In the genomic region with DNA sequence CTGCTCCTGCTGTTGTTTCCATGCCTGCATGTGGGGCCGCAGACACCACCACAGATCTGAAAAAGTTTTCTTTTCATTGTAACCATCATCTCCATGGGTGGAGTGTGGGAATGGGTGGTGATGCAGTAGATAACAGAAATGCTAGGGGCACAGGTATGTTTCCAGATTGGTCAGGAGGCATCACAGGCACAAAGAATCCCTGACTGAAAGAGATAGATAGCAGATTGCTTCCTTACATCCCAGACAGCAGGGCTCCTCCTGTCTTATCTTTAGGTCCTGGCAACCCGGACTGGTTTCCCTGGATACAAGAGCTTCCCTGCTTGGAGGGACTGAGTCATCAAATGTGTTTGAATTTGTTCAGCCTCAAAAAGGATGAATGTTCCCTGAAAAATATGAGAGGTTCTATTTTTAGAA, we compare ENCODE assay signal across 13 cellular contexts.
A peak's percentile ranks its signal among the peaks of the same experiment; 100 is the strongest.
DNase-seq lines count a peak whose midpoint lies in the region; TF ChIP-seq lines count a peak whose summit lies in the region.
"Had no signal": no experiment of that assay in that cellular context is flagged by ENCODE, and none has a peak within 500 bp of the region (broad histone marks: within the 10 kb centered on the region; RNA-seq: fewer than 3 reads in every experiment).

No MANE protein-coding gene starts in this region.

- H3K27me3 Mint-ChIP-seq in endodermal cell (ENCODE audit: insufficient read depth): peaks cover 4% of the 10 kb centered on the region

- WGBS in endodermal cell (ENCODE audit: insufficient coverage in 1 of 2, insufficient read length in 1 of 2), 2 experiments: 50% methylated on average over 2 of the region's 2 CpGs; no CpG with 5 or more reads in 1 of the 2 experiments

- no peak overlapping the region for H3K4me3 Mint-ChIP-seq in endodermal cell

- no peaks in the 10 kb centered on the region for H3K9me3 Mint-ChIP-seq in endodermal cell

- H3K27ac Mint-ChIP-seq in endodermal cell: no peak overlapping the region

- no peak overlapping the region for H3K9ac ChIP-seq in endodermal cell (ENCODE audit: extremely low read depth, low read length, poor library complexity, severe bottlenecking)

- peaks cover 15% of the 10 kb centered on the region for H3K4me1 Mint-ChIP-seq in endodermal cell

- H3K27me3 ChIP-seq in endodermal cell (ENCODE audit: control insufficient read depth, insufficient read depth, low read length, poor library complexity, severe bottlenecking) (no peaks in the 10 kb centered on the region), neuron (ENCODE audit: insufficient read depth, low read length) (no peaks in the 10 kb centered on the region)

- peak overlapping the region; percentile 1 for H3K27ac ChIP-seq in endodermal cell (ENCODE audit: low read depth, low read length)
- H3K27ac ChIP-seq: psoas muscle had no signal

- H3K9me3 ChIP-seq in endodermal cell (ENCODE audit: control insufficient read depth, low read length) (no peaks in the 10 kb centered on the region), neuron (ENCODE audit: low read length) (no peaks in the 10 kb centered on the region)
- H3K9me3 ChIP-seq: psoas muscle had no signal

- H3K36me3 ChIP-seq in endodermal cell (ENCODE audit: control insufficient read depth, insufficient read depth, low read length) (no peaks in the 10 kb centered on the region), neuron (ENCODE audit: insufficient read depth, low read length) (no peaks in the 10 kb centered on the region)

- peak; percentile 19 for DNase-seq in GM04504 (ENCODE audit: low read depth)
- DNase-seq in NCI-H748 (lab: John Stamatoyannopoulos, UW; ENCODE audit: unreplicated experiment): peak; percentile 70
- DNase-seq in endodermal cell: peak; percentile 72
- no peak for DNase-seq in medulla oblongata (ENCODE audit: extremely low spot score)
- DNase-seq in NCI-H510A (lab: John Stamatoyannopoulos, UW): no peak
- no peak for DNase-seq in activated CD4-positive, CD25-positive, alpha-beta regulatory T cell (lab: John Stamatoyannopoulos, UW)
- no peak for DNase-seq in AML-193 (lab: John Stamatoyannopoulos, UW)
- DNase-seq: activated T-cell treated with anti-CD3 and anti-CD28 coated beads, Interleukin-2, amount 50 U/mL, for 48 hours; KG1; kidney glomerular epithelial cell; psoas muscle; T-helper 9 cell had no signal

- H3K4me1 ChIP-seq in endodermal cell (ENCODE audit: control insufficient read depth, insufficient read depth, low read length) (peaks cover 2% of the 10 kb centered on the region), neuron (ENCODE audit: insufficient read depth, low read length) (peaks cover 9% of the 10 kb centered on the region)
- H3K4me1 ChIP-seq: psoas muscle had no signal

- no peaks in the 10 kb centered on the region for H3K36me3 Mint-ChIP-seq in endodermal cell (ENCODE audit: low read depth)

- peak overlapping the region; percentile 89 for H2AFZ ChIP-seq in neuron (ENCODE audit: low read depth, low read length)

- no peak for TF ChIP-seq CTCF in endodermal cell (conservative IDR thresholded peaks at IDR 0.05)

- H3K4me3 ChIP-seq in endodermal cell (ENCODE audit: low read length) (no peak overlapping the region), neuron (ENCODE audit: low read length) (no peak overlapping the region)
- H3K4me3 ChIP-seq: psoas muscle had no signal

Comparison
In these comparisons a context has a peak if more than half of its experiments do, and no peak if none do; other contexts are left out.
1. DNase-seq: peak in GM04504 (single experiment), NCI-H748 (single experiment) and endodermal cell (single experiment); none in medulla oblongata (single experiment), NCI-H510A (single experiment), activated CD4-positive, CD25-positive, alpha-beta regulatory T cell (0 of 4) and AML-193 (0 of 2).